Comparison of ENCODE assay signal across 33 cellular contexts in genomic region chr17:82323514-82324234, GRCh38. TPM values are rescaled to one million over a fixed set of nuclear protein-coding genes. Genes with fewer than 3 reads are reported as not detected.
DNase-seq lines count a peak whose midpoint lies in the region; ATAC-seq and TF ChIP-seq lines count a peak whose summit lies in the region.
"Had no signal": no experiment of that assay in that cellular context is flagged by ENCODE, and none has a peak within 500 bp of the region (broad histone marks: within the 10 kb centered on the region; RNA-seq: fewer than 3 reads in every experiment).

No MANE protein-coding gene starts in this region.

- H3K9me3 Mint-ChIP-seq in T-helper 1 cell treated with Interleukin-12 subunit alpha and Interleukin-12 subunit beta and Interleukin-4 antibody, amounts not matched to agents 30 μg/mL and 1 μg/mL, for 36 hours, result no peaks in the 10 kb centered on the region
- no peaks in the 10 kb centered on the region for H3K9me3 Mint-ChIP-seq in activated naive CD8-positive, alpha-beta T cell (ENCODE audit: low read depth)
- H3K9me3 Mint-ChIP-seq in activated naive CD8-positive, alpha-beta T cell treated with anti-CD3 and anti-CD28 coated beads, Interleukin-2, amount 50 U/mL, for 24 hours, result no peaks in the 10 kb centered on the region
- H3K9me3 Mint-ChIP-seq in glutamatergic neuron (ENCODE audit: unreplicated experiment), result peaks cover 2% of the 10 kb centered on the region
- no peaks in the 10 kb centered on the region for H3K9me3 Mint-ChIP-seq in stimulated activated naive CD8-positive, alpha-beta T cell treated with anti-CD3 and anti-CD28 coated beads, Interleukin-15, amount 100 ng/mL, for 72 hours
- H3K9me3 Mint-ChIP-seq: activated naive CD8-positive, alpha-beta T cell treated with anti-CD3 and anti-CD28 coated beads, Interleukin-2, amount 10 ng/mL, durations not matched to agents 7 days and 5 days; GM23338; HFFc6; naive thymus-derived CD4-positive, alpha-beta T cell had no signal

- no peak for TF ChIP-seq CTCF in glutamatergic neuron (IDR thresholded peaks at IDR 0.05; ENCODE audit: partially characterized antibody, unreplicated experiment)

- ATAC-seq in activated naive CD8-positive, alpha-beta T cell treated with anti-CD3 and anti-CD28 coated beads, Interleukin-2, amount 50 U/mL, for 24 hours, result no peak
- ATAC-seq in stimulated activated naive CD8-positive, alpha-beta T cell treated with anti-CD3 and anti-CD28 coated beads, Interleukin-15, amount 100 ng/mL, for 72 hours, result no peak
- ATAC-seq: GM23338; naive thymus-derived CD4-positive, alpha-beta T cell; right lobe of liver had no signal

- H3K36me3 Mint-ChIP-seq in T-helper 1 cell treated with Interleukin-12 subunit alpha and Interleukin-12 subunit beta and Interleukin-4 antibody, amounts not matched to agents 30 μg/mL and 1 μg/mL, for 36 hours (ENCODE audit: low read depth), result peaks cover 2% of the 10 kb centered on the region
- H3K36me3 Mint-ChIP-seq in activated naive CD8-positive, alpha-beta T cell, result no peaks in the 10 kb centered on the region
- no peaks in the 10 kb centered on the region for H3K36me3 Mint-ChIP-seq in activated naive CD8-positive, alpha-beta T cell treated with anti-CD3 and anti-CD28 coated beads, Interleukin-2, amount 50 U/mL, for 24 hours (ENCODE audit: low read depth)
- H3K36me3 Mint-ChIP-seq in glutamatergic neuron (ENCODE audit: unreplicated experiment), result no peaks in the 10 kb centered on the region
- H3K36me3 Mint-ChIP-seq: activated naive CD8-positive, alpha-beta T cell treated with anti-CD3 and anti-CD28 coated beads, Interleukin-2, amount 10 ng/mL, durations not matched to agents 7 days and 5 days; naive thymus-derived CD4-positive, alpha-beta T cell had no signal

- no peak for DNase-seq in T-helper 1 cell
- no peak for DNase-seq in activated naive CD8-positive, alpha-beta T cell treated with anti-CD3 and anti-CD28 coated beads, Interleukin-2, amount 50 U/mL, for 24 hours
- peak; percentile 19 for DNase-seq in glutamatergic neuron
- no peak for DNase-seq in stimulated activated naive CD8-positive, alpha-beta T cell treated with anti-CD3 and anti-CD28 coated beads, Interleukin-15, amount 100 ng/mL, for 72 hours
- no peak for DNase-seq in NCI-H748 (lab: John Stamatoyannopoulos, UW; ENCODE audit: unreplicated experiment)
- no peak for DNase-seq in stimulated activated CD4-positive, alpha-beta T cell treated with anti-CD3 and anti-CD28 coated beads, Interleukin-4, amount 100 ng/mL, for 4 hours
- DNase-seq: activated CD4-positive, CD25-positive, alpha-beta regulatory T cell; activated naive CD8-positive, alpha-beta T cell treated with anti-CD3 and anti-CD28 coated beads, Interleukin-2, amount 10 ng/mL, durations not matched to agents 7 days and 5 days; Calu3; DMS79 treated with DMSO at 0.1 percent for 48 hours; GDM1; HFFc6; kidney glomerular epithelial cell; naive thymus-derived CD4-positive, alpha-beta T cell; NCI-H1048; NCI-H2107; NCI-H446; NCI-H82; nucleus accumbens; stimulated activated CD4-positive, alpha-beta T cell treated with anti-CD3 and anti-CD28 coated beads, Interleukin-4, amount 100 ng/mL, for 1 hour had no signal

- H3K4me1 Mint-ChIP-seq in T-helper 1 cell treated with Interleukin-12 subunit alpha and Interleukin-12 subunit beta and Interleukin-4 antibody, amounts not matched to agents 30 μg/mL and 1 μg/mL, for 36 hours (ENCODE audit: low read depth), result peaks cover 16% of the 10 kb centered on the region
- peaks cover 19% of the 10 kb centered on the region for H3K4me1 Mint-ChIP-seq in activated naive CD8-positive, alpha-beta T cell (ENCODE audit: low read depth)
- peaks cover 29% of the 10 kb centered on the region for H3K4me1 Mint-ChIP-seq in activated naive CD8-positive, alpha-beta T cell treated with anti-CD3 and anti-CD28 coated beads, Interleukin-2, amount 50 U/mL, for 24 hours
- no peaks in the 10 kb centered on the region for H3K4me1 Mint-ChIP-seq in glutamatergic neuron (ENCODE audit: low read depth, unreplicated experiment)
- peaks cover 54% of the 10 kb centered on the region for H3K4me1 Mint-ChIP-seq in stimulated activated naive CD8-positive, alpha-beta T cell treated with anti-CD3 and anti-CD28 coated beads, Interleukin-15, amount 100 ng/mL, for 72 hours

- peak overlapping the region; percentile 5 for H3K4me3 Mint-ChIP-seq in T-helper 1 cell treated with Interleukin-12 subunit alpha and Interleukin-12 subunit beta and Interleukin-4 antibody, amounts not matched to agents 30 μg/mL and 1 μg/mL, for 36 hours
- peak overlapping the region; percentile 32 for H3K4me3 Mint-ChIP-seq in activated naive CD8-positive, alpha-beta T cell
- H3K4me3 Mint-ChIP-seq in activated naive CD8-positive, alpha-beta T cell treated with anti-CD3 and anti-CD28 coated beads, Interleukin-2, amount 50 U/mL, for 24 hours, result no peak overlapping the region
- no peak overlapping the region for H3K4me3 Mint-ChIP-seq in glutamatergic neuron (ENCODE audit: unreplicated experiment)
- peak overlapping the region; percentile 68 to 89 for H3K4me3 Mint-ChIP-seq in stimulated activated naive CD8-positive, alpha-beta T cell treated with anti-CD3 and anti-CD28 coated beads, Interleukin-15, amount 100 ng/mL, for 72 hours
- H3K4me3 Mint-ChIP-seq: activated naive CD8-positive, alpha-beta T cell treated with anti-CD3 and anti-CD28 coated beads, Interleukin-2, amount 10 ng/mL, durations not matched to agents 7 days and 5 days; CD14-positive monocyte; GM23338; HFFc6 had no signal

- peak overlapping the region; percentile 26 for H3K27ac Mint-ChIP-seq in T-helper 1 cell treated with Interleukin-12 subunit alpha and Interleukin-12 subunit beta and Interleukin-4 antibody, amounts not matched to agents 30 μg/mL and 1 μg/mL, for 36 hours
- H3K27ac Mint-ChIP-seq in activated naive CD8-positive, alpha-beta T cell, result peak overlapping the region; percentile 5
- no peak overlapping the region for H3K27ac Mint-ChIP-seq in activated naive CD8-positive, alpha-beta T cell treated with anti-CD3 and anti-CD28 coated beads, Interleukin-2, amount 50 U/mL, for 24 hours
- H3K27ac Mint-ChIP-seq in glutamatergic neuron (ENCODE audit: unreplicated experiment), result no peak overlapping the region
- H3K27ac Mint-ChIP-seq in stimulated activated naive CD8-positive, alpha-beta T cell treated with anti-CD3 and anti-CD28 coated beads, Interleukin-15, amount 100 ng/mL, for 72 hours, result peak overlapping the region in 1 of 2 donors; percentile 76
- H3K27ac Mint-ChIP-seq: activated naive CD8-positive, alpha-beta T cell treated with anti-CD3 and anti-CD28 coated beads, Interleukin-2, amount 10 ng/mL, durations not matched to agents 7 days and 5 days; CD14-positive monocyte; GM23338; HFFc6 had no signal

- no peaks in the 10 kb centered on the region for H3K27me3 Mint-ChIP-seq in T-helper 1 cell treated with Interleukin-12 subunit alpha and Interleukin-12 subunit beta and Interleukin-4 antibody, amounts not matched to agents 30 μg/mL and 1 μg/mL, for 36 hours (ENCODE audit: low read depth)
- H3K27me3 Mint-ChIP-seq in activated naive CD8-positive, alpha-beta T cell, result no peaks in the 10 kb centered on the region
- H3K27me3 Mint-ChIP-seq in activated naive CD8-positive, alpha-beta T cell treated with anti-CD3 and anti-CD28 coated beads, Interleukin-2, amount 50 U/mL, for 24 hours, result peaks cover 2% of the 10 kb centered on the region
- H3K27me3 Mint-ChIP-seq in glutamatergic neuron (ENCODE audit: unreplicated experiment), result peaks cover 2% of the 10 kb centered on the region
- H3K27me3 Mint-ChIP-seq in stimulated activated naive CD8-positive, alpha-beta T cell treated with anti-CD3 and anti-CD28 coated beads, Interleukin-15, amount 100 ng/mL, for 72 hours, result no peaks in the 10 kb centered on the region
- H3K27me3 Mint-ChIP-seq: activated naive CD8-positive, alpha-beta T cell treated with anti-CD3 and anti-CD28 coated beads, Interleukin-2, amount 10 ng/mL, durations not matched to agents 7 days and 5 days; naive thymus-derived CD4-positive, alpha-beta T cell had no signal

RNA-seq across cellular contexts. Expression of gene CD7, which starts 6.3 kb away (rescaled TPM):
- total RNA-seq in glutamatergic neuron (ENCODE audit: unreplicated experiment), result 0.27 TPM
- total RNA-seq: Calu3, endothelial cell of umbilical vein, frontal cortex, SJSA1, temporal lobe had no signal

RNA-seq across cellular contexts. Expression of gene SECTM1, which starts 9.9 kb away (rescaled TPM):
- total RNA-seq in glutamatergic neuron (ENCODE audit: unreplicated experiment), result 0.29 TPM

RNA-seq across cellular contexts. Expression of gene TEX19, which starts 35.4 kb away (rescaled TPM):
- not detected for total RNA-seq in glutamatergic neuron (ENCODE audit: unreplicated experiment)
- total RNA-seq: activated naive CD8-positive, alpha-beta T cell treated with anti-CD3 and anti-CD28 coated beads, Interleukin-2, amount 10 ng/mL, durations not matched to agents 7 days and 5 days; ascending aorta; Calu3; endothelial cell of umbilical vein; frontal cortex; lung; naive thymus-derived CD4-positive, alpha-beta T cell; right lobe of liver; temporal lobe; ureter had no signal

RNA-seq across cellular contexts. Expression of gene UTS2R, which starts 47.9 kb away (rescaled TPM):
- total RNA-seq in glutamatergic neuron (ENCODE audit: unreplicated experiment), result 7.2 TPM
- total RNA-seq: activated naive CD8-positive, alpha-beta T cell treated with anti-CD3 and anti-CD28 coated beads, Interleukin-2, amount 10 ng/mL, durations not matched to agents 7 days and 5 days; ascending aorta; Calu3; endothelial cell of umbilical vein; frontal cortex; HFFc6; naive thymus-derived CD4-positive, alpha-beta T cell; prostate gland; right lobe of liver; temporal lobe; ureter had no signal

RNA-seq across cellular contexts. Expression of gene CSNK1D, which starts 50.2 kb away (rescaled TPM):
- 211 TPM for total RNA-seq in glutamatergic neuron (ENCODE audit: unreplicated experiment)

Comparison
In these comparisons a context has a peak if more than half of its experiments do, and no peak if none do; other contexts are left out.
1. H3K27ac Mint-ChIP-seq: peak in T-helper 1 cell treated with Interleukin-12 subunit alpha and Interleukin-12 subunit beta and Interleukin-4 antibody, amounts not matched to agents 30 μg/mL and 1 μg/mL, for 36 hours (single experiment) and activated naive CD8-positive, alpha-beta T cell (single experiment); none in activated naive CD8-positive, alpha-beta T cell treated with anti-CD3 and anti-CD28 coated beads, Interleukin-2, amount 50 U/mL, for 24 hours (single experiment) and glutamatergic neuron (single experiment).
2. H3K4me3 Mint-ChIP-seq: peak in T-helper 1 cell treated with Interleukin-12 subunit alpha and Interleukin-12 subunit beta and Interleukin-4 antibody, amounts not matched to agents 30 μg/mL and 1 μg/mL, for 36 hours (single experiment), activated naive CD8-positive, alpha-beta T cell (single experiment) and stimulated activated naive CD8-positive, alpha-beta T cell treated with anti-CD3 and anti-CD28 coated beads, Interleukin-15, amount 100 ng/mL, for 72 hours (2 of 2); none in activated naive CD8-positive, alpha-beta T cell treated with anti-CD3 and anti-CD28 coated beads, Interleukin-2, amount 50 U/mL, for 24 hours (single experiment) and glutamatergic neuron (single experiment).